Comparison of ENCODE assay signal across 10 cellular contexts in the genomic region with DNA sequence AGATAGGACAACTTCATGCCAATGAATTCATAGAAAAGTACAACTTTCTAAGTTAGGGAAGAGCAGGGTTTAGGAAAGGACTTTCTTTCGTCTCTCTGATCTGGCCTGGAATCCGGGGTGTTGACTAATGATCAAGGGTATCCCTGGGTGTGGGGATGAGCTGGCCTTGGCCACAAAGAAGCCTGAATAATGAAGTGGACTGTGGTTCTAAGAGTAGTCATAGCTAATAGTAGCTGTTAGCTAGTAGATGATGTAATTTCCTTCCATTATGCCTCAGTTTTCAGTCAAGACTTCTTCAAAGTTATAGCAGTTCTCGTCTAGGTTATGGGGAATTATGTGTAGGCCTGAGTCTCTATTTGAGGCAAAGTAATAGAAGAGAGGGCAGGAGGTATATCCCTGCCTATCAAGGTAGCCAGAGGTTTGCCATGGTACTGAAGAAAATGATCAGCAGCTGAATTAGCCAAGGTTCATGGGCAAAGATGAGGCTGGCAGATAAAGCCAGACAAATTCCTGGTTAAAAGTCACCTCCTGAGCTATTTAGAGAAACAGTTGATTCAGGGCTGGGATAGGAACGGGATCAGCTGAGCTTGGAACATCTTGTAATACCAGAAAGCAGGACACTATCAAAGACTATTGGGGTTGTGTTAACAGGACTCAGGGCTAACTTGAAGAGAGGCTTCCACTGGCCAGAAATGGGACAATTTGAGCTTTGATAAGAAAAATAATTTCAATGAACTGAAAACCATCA. TPM values are rescaled to one million over a fixed set of nuclear protein-coding genes. Genes with fewer than 3 reads are reported as not detected.
DNase-seq lines count a peak whose midpoint lies in the region; ATAC-seq and TF ChIP-seq lines count a peak whose summit lies in the region.
"Had no signal": no experiment of that assay in that cellular context is flagged by ENCODE, and none has a peak within 500 bp of the region (broad histone marks: within the 10 kb centered on the region; RNA-seq: fewer than 3 reads in every experiment).

No MANE protein-coding gene starts in this region.

- 31% methylated on average over 4 of the region's 4 CpGs for whole genome bisulfite sequencing in SK-N-SH (ENCODE audit: low lambda C conversion rate)

- H3K27me3 ChIP-seq in left ventricle myocardium inferior (ENCODE audit: low read depth), result no peaks in the 10 kb centered on the region
- H3K27me3 ChIP-seq in SK-N-SH (ENCODE audit: insufficient read depth), result no peaks in the 10 kb centered on the region

- intact Hi-C loops in left ventricle myocardium inferior (cut with micrococcal nuclease), result loop anchor here (10.0 kb wide), 1 partner anchor 73 kb away; no protein-coding TSS in a partner anchor
- intact Hi-C loops in Right ventricle myocardium inferior (cut with DNase I), result no loop called here

- TF ChIP-seq CTCF in left ventricle myocardium inferior (IDR thresholded peaks at IDR 0.05; ENCODE audit: borderline replicate concordance) (no peak), SK-N-SH (IDR thresholded peaks at IDR 0.05) (no peak), fibroblast of mammary gland (conservative IDR thresholded peaks at IDR 0.05; ENCODE audit: control insufficient read depth, insufficient read depth, low read depth, low read length) (no peak)

- no peak for DNase-seq in left ventricle myocardium inferior
- DNase-seq in Right ventricle myocardium inferior (ENCODE audit: missing footprints), result no peak
- no peak for DNase-seq in SK-N-SH
- peak; percentile 91 for DNase-seq in fibroblast of mammary gland (ENCODE audit: low read depth)
- DNase-seq in stromal cell of bone marrow (ENCODE audit: low read depth), result peak; percentile 89
- DNase-seq: NCI-H1092 treated with DMSO at 0.1 percent for 48 hours, NCI-H82 had no signal

- no peak for TF ChIP-seq RAD21 in SK-N-SH (IDR thresholded peaks at IDR 0.05; ENCODE audit: low read length)

- no peaks in the 10 kb centered on the region for H4K20me1 ChIP-seq in SK-N-SH (ENCODE audit: insufficient read depth)

- peak overlapping the region; percentile 37; the same call in 1 of the 2 replicates for H2AFZ ChIP-seq in SK-N-SH (ENCODE audit: low read depth)

- no peaks in the 10 kb centered on the region for H3K9me2 ChIP-seq in SK-N-SH

- H3K4me3 ChIP-seq in left ventricle myocardium inferior (no peak overlapping the region), SK-N-SH (ENCODE audit: low read depth in 2 of 2, low read length in 1 of 2) (no peak overlapping the region), fibroblast of mammary gland (ENCODE audit: control insufficient read depth, low read depth, low read length) (no peak overlapping the region)

- H3K9me3 ChIP-seq in left ventricle myocardium inferior (replicated peaks) (no peaks in the 10 kb centered on the region), SK-N-SH (no peaks in the 10 kb centered on the region)

- POLR2A ChIA-PET in SK-N-SH (lab: Yijun Ruan, JAX), result no interaction called here

- peaks cover 17% of the 10 kb centered on the region for H3K4me1 ChIP-seq in left ventricle myocardium inferior
- peaks cover 0 to 17% of the 10 kb centered on the region in 2 experiments; a peak in 1 of 4 replicates for H3K4me1 ChIP-seq in SK-N-SH (ENCODE audit: control insufficient read depth in 1 of 2, insufficient read depth in 2 of 2, low read depth in 1 of 2, low read length in 1 of 2)

- CTCF ChIA-PET in SK-N-SH (lab: Yijun Ruan, JAX), result interaction anchor here (2.4 kb wide), 1 partner anchor 16 kb away, joined by 11 read pairs; no protein-coding TSS in a partner anchor

- peak overlapping the region; percentile 37 for H3K9ac ChIP-seq in SK-N-SH

- H3K79me2 ChIP-seq in SK-N-SH (ENCODE audit: insufficient read depth), result no peaks in the 10 kb centered on the region

- H3K4me2 ChIP-seq in SK-N-SH, result 0 out of 2 replicates have a peak overlapping the region, but pooled peaks have one; percentile 3

- TF ChIP-seq EP300 in SK-N-SH (IDR thresholded peaks at IDR 0.05; ENCODE audit: borderline replicate concordance in 1 of 2, low read depth in 1 of 2, low read length in 1 of 2), result no peak

- H3F3A ChIP-seq in SK-N-SH (replicated peaks; ENCODE audit: insufficient read depth), result peaks cover 29% of the 10 kb centered on the region

- H3K36me3 ChIP-seq in left ventricle myocardium inferior (peaks cover 21% of the 10 kb centered on the region), SK-N-SH (replicated peaks in 1 of 2; ENCODE audit: control insufficient read depth in 1 of 2, insufficient read depth in 2 of 2, low read length in 1 of 2) (peaks cover 8 to 11% of the 10 kb centered on the region in 2 experiments)

- H3K27ac ChIP-seq in left ventricle myocardium inferior (replicated peaks) (peak overlapping the region; percentile 53), SK-N-SH (ENCODE audit: low read depth in 2 of 2, low read length in 1 of 2) (peak overlapping the region in 1 of 2 experiments; percentile 82; a peak in 2 of 4 replicates)

- ATAC-seq in Right ventricle myocardium inferior (no peak), HG02973 (IDR thresholded peaks at IDR 0.05; ENCODE audit: unreplicated experiment) (no peak), GM21576 (IDR thresholded peaks at IDR 0.05; ENCODE audit: unreplicated experiment) (no peak), HG02884 (IDR thresholded peaks at IDR 0.05; ENCODE audit: unreplicated experiment) (no peak)

TF ChIP-seq in SK-N-SH, 30 proteins besides CTCF, POLR2A, EP300 and RAD21:
- TF ChIP-seq FOSL2 (IDR thresholded peaks at IDR 0.05; ENCODE audit: borderline replicate concordance, low read depth) (peak; percentile 10; the same call in 1 of the 2 replicates), MEF2A (IDR thresholded peaks at IDR 0.05; ENCODE audit: borderline replicate concordance, low read depth) (no peak), ELF1 (IDR thresholded peaks at IDR 0.05) (no peak)

RNA-seq across cellular contexts. Expression of a gene that starts 18.7 kb away (rescaled TPM):
- total RNA-seq in left ventricle myocardium inferior, result 30.7 TPM
- total RNA-seq in Right ventricle myocardium inferior, result 35.3 TPM
- polyA plus RNA-seq in SK-N-SH (2012; rRNA removed), result 57.4 and 69.6 TPM in 2 replicates
- 32.3 and 42.6 TPM in 2 replicates for polyA plus RNA-seq in SK-N-SH (2012; cell fraction: cytosol; rRNA removed)
- polyA plus RNA-seq in SK-N-SH (2012; cell fraction: nucleus; rRNA removed), result 113 and 124 TPM in 2 replicates

RNA-seq across cellular contexts. Expression of a gene that starts 35.8 kb away (rescaled TPM):
- total RNA-seq in left ventricle myocardium inferior, result 10.4 TPM
- 12.7 TPM for total RNA-seq in Right ventricle myocardium inferior
- 30.4 and 34.3 TPM in 2 replicates for polyA plus RNA-seq in SK-N-SH (2012; rRNA removed)
- 24.8 and 32.3 TPM in 2 replicates for polyA plus RNA-seq in SK-N-SH (2012; cell fraction: cytosol; rRNA removed)
- 25.4 and 29.8 TPM in 2 replicates for polyA plus RNA-seq in SK-N-SH (2012; cell fraction: nucleus; rRNA removed)

Comparison
In these comparisons a context has a peak if more than half of its experiments do, and no peak if none do; other contexts are left out.
1. DNase-seq: peak in fibroblast of mammary gland (single experiment) and stromal cell of bone marrow (single experiment); none in left ventricle myocardium inferior (single experiment), Right ventricle myocardium inferior (single experiment) and SK-N-SH (single experiment).